In genomic region chr19:42219812-42220750, GRCh38 we compare ENCODE assay signal across 8 cellular contexts. TPM values are rescaled to one million over a fixed set of nuclear protein-coding genes. Genes with fewer than 3 reads are reported as not detected.
DNase-seq lines count a peak whose midpoint lies in the region; ATAC-seq and TF ChIP-seq lines count a peak whose summit lies in the region.

Gene ZNF526, plus strand, starts transcription at chr19:42220312. Its CDS starts 4,092 bp downstream, at chr19:42224404.

- peaks cover 2% of the 10 kb centered on the region for H3K27me3 Mint-ChIP-seq in activated T-helper 1 cell treated with anti-CD3 and anti-CD28 coated beads, Interleukin-12 subunit alpha, Interleukin-12 subunit beta, Interleukin-2, Interleukin-4 antibody, amounts not matched to agents 30 ng/mL and 10 ng/mL and 1 ng/mL, durations not matched to agents 14 hours and 24 hours and 36 hours (ENCODE audit: insufficient read depth)
- H3K27me3 Mint-ChIP-seq in naive B cell: no peaks in the 10 kb centered on the region

- DNase-seq in Daoy (ENCODE audit: low read depth) (peak; percentile 99), GOT3 (lab: John Stamatoyannopoulos, UW) (peak; percentile 87), LNCaP clone FGC (ENCODE audit: low read depth) (peak; percentile 66), RPMI8226 (peak; percentile 96), fibroblast of gingiva (ENCODE audit: low read depth) (peak; percentile 96), naive B cell (peak; percentile 96)
- DNase-seq in activated T-helper 1 cell treated with anti-CD3 and anti-CD28 coated beads, Interleukin-12 subunit alpha, Interleukin-12 subunit beta, Interleukin-2, Interleukin-4 antibody, amounts not matched to agents 30 ng/mL and 10 ng/mL and 1 ng/mL, durations not matched to agents 14 hours and 24 hours and 36 hours (ENCODE audit: low spot score): peak; percentile 99
- DNase-seq in stimulated activated effector memory CD8-positive, alpha-beta T cell treated with anti-CD3 and anti-CD28 coated beads, Interleukin-12 subunit alpha, Interleukin-12 subunit beta, amount 100 ng/mL, for 72 hours (ENCODE audit: low spot score in 2 of 2): peak; percentile 94 to 98

- peaks cover 52% of the 10 kb centered on the region for H3K4me1 Mint-ChIP-seq in activated T-helper 1 cell treated with anti-CD3 and anti-CD28 coated beads, Interleukin-12 subunit alpha, Interleukin-12 subunit beta, Interleukin-2, Interleukin-4 antibody, amounts not matched to agents 30 ng/mL and 10 ng/mL and 1 ng/mL, durations not matched to agents 14 hours and 24 hours and 36 hours (ENCODE audit: low read depth)
- peaks cover 52 to 63% (median 54%) of the 10 kb centered on the region in 3 donors for H3K4me1 Mint-ChIP-seq in naive B cell
- H3K4me1 Mint-ChIP-seq in stimulated activated effector memory CD8-positive, alpha-beta T cell treated with anti-CD3 and anti-CD28 coated beads, Interleukin-12 subunit alpha, Interleukin-12 subunit beta, amount 100 ng/mL, for 72 hours: peaks cover 61% of the 10 kb centered on the region

- intact Hi-C loops in activated T-helper 1 cell treated with anti-CD3 and anti-CD28 coated beads, Interleukin-12 subunit alpha, Interleukin-12 subunit beta, Interleukin-2, Interleukin-4 antibody, amounts not matched to agents 30 ng/mL and 10 ng/mL and 1 ng/mL, durations not matched to agents 14 hours and 24 hours and 36 hours (cut with micrococcal nuclease): loop anchor here (1.0 kb wide), 4 partner anchors 22 to 112 kb away; partner anchors contain the start of genes GSK3A and MEGF8

- H3K27ac Mint-ChIP-seq in activated T-helper 1 cell treated with anti-CD3 and anti-CD28 coated beads, Interleukin-12 subunit alpha, Interleukin-12 subunit beta, Interleukin-2, Interleukin-4 antibody, amounts not matched to agents 30 ng/mL and 10 ng/mL and 1 ng/mL, durations not matched to agents 14 hours and 24 hours and 36 hours: peak within 1 kb of the TSS; percentile 94
- H3K27ac Mint-ChIP-seq in naive B cell: peak within 1 kb of the TSS; percentile 93 to 99 (median 96)
- H3K27ac Mint-ChIP-seq in stimulated activated effector memory CD8-positive, alpha-beta T cell treated with anti-CD3 and anti-CD28 coated beads, Interleukin-12 subunit alpha, Interleukin-12 subunit beta, amount 100 ng/mL, for 72 hours: peak within 1 kb of the TSS; percentile 99

- H3K4me3 Mint-ChIP-seq in activated T-helper 1 cell treated with anti-CD3 and anti-CD28 coated beads, Interleukin-12 subunit alpha, Interleukin-12 subunit beta, Interleukin-2, Interleukin-4 antibody, amounts not matched to agents 30 ng/mL and 10 ng/mL and 1 ng/mL, durations not matched to agents 14 hours and 24 hours and 36 hours: peak within 1 kb of the TSS; percentile 99
- H3K4me3 Mint-ChIP-seq in naive B cell: peak within 1 kb of the TSS; percentile 93 to 100 (median 99)
- H3K4me3 Mint-ChIP-seq in stimulated activated effector memory CD8-positive, alpha-beta T cell treated with anti-CD3 and anti-CD28 coated beads, Interleukin-12 subunit alpha, Interleukin-12 subunit beta, amount 100 ng/mL, for 72 hours: peak within 1 kb of the TSS; percentile 94

- peak; percentile 75 to 78 for ATAC-seq in naive B cell (ENCODE audit: low read depth in 2 of 2)
- peak; percentile 88 for ATAC-seq in stimulated activated effector memory CD8-positive, alpha-beta T cell treated with anti-CD3 and anti-CD28 coated beads, Interleukin-12 subunit alpha, Interleukin-12 subunit beta, amount 100 ng/mL, for 72 hours

- H3K4me3 ChIP-seq in LNCaP clone FGC (ENCODE audit: low read depth, low read length): peak within 1 kb of the TSS; percentile 85

- peaks cover 25% of the 10 kb centered on the region for H3K36me3 Mint-ChIP-seq in activated T-helper 1 cell treated with anti-CD3 and anti-CD28 coated beads, Interleukin-12 subunit alpha, Interleukin-12 subunit beta, Interleukin-2, Interleukin-4 antibody, amounts not matched to agents 30 ng/mL and 10 ng/mL and 1 ng/mL, durations not matched to agents 14 hours and 24 hours and 36 hours (ENCODE audit: low read depth)
- H3K36me3 Mint-ChIP-seq in naive B cell: peaks cover 0 to 13% of the 10 kb centered on the region in 2 donors
- H3K36me3 Mint-ChIP-seq in stimulated activated effector memory CD8-positive, alpha-beta T cell treated with anti-CD3 and anti-CD28 coated beads, Interleukin-12 subunit alpha, Interleukin-12 subunit beta, amount 100 ng/mL, for 72 hours: peaks cover 65% of the 10 kb centered on the region

- H3K9me3 Mint-ChIP-seq in activated T-helper 1 cell treated with anti-CD3 and anti-CD28 coated beads, Interleukin-12 subunit alpha, Interleukin-12 subunit beta, Interleukin-2, Interleukin-4 antibody, amounts not matched to agents 30 ng/mL and 10 ng/mL and 1 ng/mL, durations not matched to agents 14 hours and 24 hours and 36 hours: no peaks in the 10 kb centered on the region
- H3K9me3 Mint-ChIP-seq in naive B cell: no peaks in the 10 kb centered on the region
- no peaks in the 10 kb centered on the region for H3K9me3 Mint-ChIP-seq in stimulated activated effector memory CD8-positive, alpha-beta T cell treated with anti-CD3 and anti-CD28 coated beads, Interleukin-12 subunit alpha, Interleukin-12 subunit beta, amount 100 ng/mL, for 72 hours

- TF ChIP-seq CTCF in LNCaP clone FGC (IDR thresholded peaks at IDR 0.05; ENCODE audit: control insufficient read depth, extremely low read depth, insufficient read depth): no peak

RNA-seq across cellular contexts. Expression of gene ZNF526, which starts in this region (rescaled TPM):
- 4.3 and 9.1 TPM in 2 replicates for total RNA-seq in Daoy (2014; rRNA removed; shearing (Covaris generic))
- total RNA-seq in activated T-helper 1 cell treated with anti-CD3 and anti-CD28 coated beads, Interleukin-12 subunit alpha, Interleukin-12 subunit beta, Interleukin-2, Interleukin-4 antibody, amounts not matched to agents 30 ng/mL and 10 ng/mL and 1 ng/mL, durations not matched to agents 14 hours and 24 hours and 36 hours: 18.4 and 18.5 TPM in 2 replicates
- 1 to 10 TPM in 5 of 6 donors, not detected in 1; 4.0 to 8.6 (median 5.1) TPM for polyA plus RNA-seq in naive B cell (ENCODE audit: low read depth in 6 of 6)

Comparison
In these comparisons a context has a peak if more than half of its experiments do, and no peak if none do; other contexts are left out.
1. Peak in every context shown above with its lines: DNase-seq, ATAC-seq and H3K4me3 ChIP-seq.